ENCODE assay signal across 12 cellular contexts in the genomic region with DNA sequence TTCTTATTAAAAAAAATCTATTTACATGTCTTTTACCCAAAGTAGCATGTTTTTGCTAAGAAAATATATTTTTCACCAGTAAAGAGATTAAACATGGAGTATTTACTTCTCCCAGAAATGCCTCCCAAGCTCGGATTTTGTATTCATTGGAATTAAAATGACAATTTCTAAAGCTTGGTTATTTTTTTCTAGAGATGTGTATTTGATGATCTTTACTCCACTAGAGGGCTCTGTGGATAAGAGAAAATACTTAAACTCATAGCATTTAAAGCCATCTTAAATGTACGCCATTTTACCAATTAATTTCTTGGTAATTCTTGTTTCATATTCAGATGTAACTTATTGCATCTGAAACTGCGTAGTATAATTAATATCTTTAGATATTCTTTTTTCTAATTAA.
DNase-seq lines count a peak whose midpoint lies in the region; ATAC-seq, FAIRE-seq and TF ChIP-seq lines count a peak whose summit lies in the region.
"Had no signal": no experiment of that assay in that cellular context is flagged by ENCODE, and none has a peak within 500 bp of the region (broad histone marks: within the 10 kb centered on the region; RNA-seq: fewer than 3 reads in every experiment).

No MANE protein-coding gene starts in this region.

- no peak overlapping the region for H3K56ac ChIP-seq in H9 (ENCODE audit: insufficient read length, low read depth, low read length)

- no peaks in the 10 kb centered on the region for H3K36me3 ChIP-seq in OCI-LY3 (replicated peaks; ENCODE audit: low read depth, low read length)
- H3K36me3 ChIP-seq: thyroid gland had no signal

- H3K36me3 Mint-ChIP-seq in H9 (ENCODE audit: insufficient read depth in 1 of 3, low read depth in 3 of 3) = peaks cover 0 to 2% (median 0%) of the 10 kb centered on the region in 3 experiments; a peak in 1 of 7 replicates

- H3K9me3 ChIP-seq in H9 (ENCODE audit: control insufficient read depth, low read depth, low read length) = no peaks in the 10 kb centered on the region
- H3K9me3 ChIP-seq in OCI-LY3 (ENCODE audit: insufficient read depth, low read length) = no peaks in the 10 kb centered on the region
- H3K9me3 ChIP-seq: thyroid gland had no signal

- no peak overlapping the region for H2AK5ac ChIP-seq in H9 (ENCODE audit: insufficient read length, low read length)

- H2BK20ac ChIP-seq in H9 (ENCODE audit: low read depth, low read length, poor library complexity, severe bottlenecking) = no peak overlapping the region

- H3K18ac ChIP-seq in H9 (ENCODE audit: insufficient read length, low read depth, low read length) = no peak overlapping the region

- peak; percentile 15 for TF ChIP-seq CTCF in D721Med (IDR thresholded peaks at IDR 0.05; ENCODE audit: insufficient read depth, missing control alignments)
- TF ChIP-seq CTCF in H9 (conservative IDR thresholded peaks at IDR 0.05) = peak; percentile 65; the same call in 2 of the 3 replicates
- peak; percentile 67 for TF ChIP-seq CTCF in OCI-LY3 (IDR thresholded peaks at IDR 0.05; ENCODE audit: low read depth, low read length)

- no peak for ATAC-seq in HG03196 (IDR thresholded peaks at IDR 0.05; ENCODE audit: unreplicated experiment)
- ATAC-seq: activated CD4-positive, CD25-positive, alpha-beta regulatory T cell treated with anti-CD3 and anti-CD28 coated beads, Interleukin-2, amount 50 U/mL, for 24 hours had no signal

- H2AFZ ChIP-seq in H9 (ENCODE audit: low read length) (no peak overlapping the region), OCI-LY3 (ENCODE audit: low read depth, low read length) (no peak overlapping the region)

- H2BK12ac ChIP-seq in H9 (ENCODE audit: insufficient read length, low read depth, low read length) = no peak overlapping the region

- H3K4me3 ChIP-seq in OCI-LY3 (ENCODE audit: low read length) = no peak overlapping the region
- H3K4me3 ChIP-seq: thyroid gland had no signal

- H3K27me3 ChIP-seq in H9 (ENCODE audit: insufficient read depth, low read length) (no peaks in the 10 kb centered on the region), OCI-LY3 (ENCODE audit: low read depth, low read length) (peaks cover 9% of the 10 kb centered on the region; the same call in 1 of the 2 replicates)
- H3K27me3 ChIP-seq: thyroid gland had no signal

- H2BK5ac ChIP-seq in H9 (ENCODE audit: insufficient read length, low read length) = no peak overlapping the region

- no peak overlapping the region for H3K4me2 ChIP-seq in H9 (ENCODE audit: insufficient read depth, insufficient read length, low read length)
- H3K4me2 ChIP-seq in OCI-LY3 (ENCODE audit: low read length) = no peak overlapping the region

- no peak overlapping the region for H4K5ac ChIP-seq in H9 (ENCODE audit: insufficient read length, low read depth, low read length)

- H2BK120ac ChIP-seq in H9 (ENCODE audit: low read depth, low read length, poor library complexity, severe bottlenecking) = no peak overlapping the region

- WGBS in H9 (ENCODE audit: extremely low coverage, insufficient read length, low lambda C conversion rate) = no CpG with 5 or more reads among the region's 3 CpGs

- no peak overlapping the region for H3K27ac Mint-ChIP-seq in H9

- H3T11ph ChIP-seq in H9 (ENCODE audit: low read length) = no peak overlapping the region

- H4K20me1 ChIP-seq in H9 (ENCODE audit: control insufficient read depth, insufficient read depth, insufficient read length) = no peaks in the 10 kb centered on the region
- H4K20me1 ChIP-seq in OCI-LY3 (ENCODE audit: insufficient read depth, low read length) = no peaks in the 10 kb centered on the region

- no peaks in the 10 kb centered on the region for H3K4me1 Mint-ChIP-seq in H9

- H3K14ac ChIP-seq in H9 (ENCODE audit: insufficient read depth, low read length) = no peak overlapping the region

- no peak overlapping the region for H3K27ac ChIP-seq in H9 (ENCODE audit: insufficient read length, low read depth, low read length)
- H3K27ac ChIP-seq in OCI-LY3 (ENCODE audit: low read length) = no peak overlapping the region
- H3K27ac ChIP-seq: thyroid gland had no signal

- H3K4ac ChIP-seq in H9 (ENCODE audit: low read depth, low read length) = no peak overlapping the region

- H4K91ac ChIP-seq in H9 (ENCODE audit: insufficient read length, low read depth, low read length) = no peak overlapping the region

- H3K9me3 Mint-ChIP-seq in H9 = peaks cover 0 to 2% of the 10 kb centered on the region in 2 experiments; a peak in 1 of 5 replicates

- H3K79me1 ChIP-seq in H9 (ENCODE audit: insufficient read depth, low read depth, low read length, poor library complexity, severe bottlenecking) = no peaks in the 10 kb centered on the region

- no peaks in the 10 kb centered on the region for H3K23me2 ChIP-seq in H9 (ENCODE audit: insufficient read length, low read depth, low read length, poor library complexity, severe bottlenecking)

- H3K4me3 Mint-ChIP-seq in H9 = no peak overlapping the region

- no peak for DNase-seq in D721Med (ENCODE audit: insufficient read length, low spot score)
- DNase-seq in H9 = no peak
- no peak for DNase-seq in frontal cortex (ENCODE audit: low spot score in 2 of 2)
- no peak for DNase-seq in hippocampal formation (lab: John Stamatoyannopoulos, UW)
- no peak for DNase-seq in HTR-8/SVneo (ENCODE audit: insufficient read length, low spot score)
- no peak for DNase-seq in NK-92 (lab: John Stamatoyannopoulos, UW; ENCODE audit: unreplicated experiment)
- DNase-seq: cortex of kidney, GOT3, thyroid gland had no signal

- no peak overlapping the region for H3K9ac ChIP-seq in H9 (ENCODE audit: extremely low read depth, insufficient read length, low read length)
- H3K9ac ChIP-seq in OCI-LY3 (ENCODE audit: low read length) = no peak overlapping the region

- no peaks in the 10 kb centered on the region for H3K79me2 ChIP-seq in H9 (ENCODE audit: insufficient read depth, low read length)
- H3K79me2 ChIP-seq in OCI-LY3 (ENCODE audit: low read length) = no peaks in the 10 kb centered on the region

- no peak overlapping the region for H2BK15ac ChIP-seq in H9 (ENCODE audit: low read depth, low read length)

- no peaks in the 10 kb centered on the region for H3K27me3 Mint-ChIP-seq in H9 (ENCODE audit: low read depth)

- no peaks in the 10 kb centered on the region for H3K4me1 ChIP-seq in H9 (ENCODE audit: insufficient read depth, low read length)
- no peaks in the 10 kb centered on the region for H3K4me1 ChIP-seq in OCI-LY3 (ENCODE audit: low read length)
- H3K4me1 ChIP-seq: thyroid gland had no signal

- H4K8ac ChIP-seq in H9 (replicated peaks; ENCODE audit: insufficient read length, low read depth, low read length) = no peak overlapping the region

- no peak overlapping the region for H3K23ac ChIP-seq in H9 (ENCODE audit: insufficient read length, low read depth, low read length)

- FAIRE-seq in D721Med (lab: Jason Lieb, UNC) (no peak), frontal cortex (lab: Jason Lieb, UNC) (peak; percentile 3), HTR-8/SVneo (lab: Jason Lieb, UNC) (no peak)

Comparison
In these comparisons a context has a peak if more than half of its experiments do, and no peak if none do; other contexts are left out.
1. CTCF ChIP-seq: peak in every context shown above with its lines; median percentile 67 in OCI-LY3; 65 in H9; 15 in D721Med.